ENCODE assay signal across 28 cellular contexts in the genomic region with DNA sequence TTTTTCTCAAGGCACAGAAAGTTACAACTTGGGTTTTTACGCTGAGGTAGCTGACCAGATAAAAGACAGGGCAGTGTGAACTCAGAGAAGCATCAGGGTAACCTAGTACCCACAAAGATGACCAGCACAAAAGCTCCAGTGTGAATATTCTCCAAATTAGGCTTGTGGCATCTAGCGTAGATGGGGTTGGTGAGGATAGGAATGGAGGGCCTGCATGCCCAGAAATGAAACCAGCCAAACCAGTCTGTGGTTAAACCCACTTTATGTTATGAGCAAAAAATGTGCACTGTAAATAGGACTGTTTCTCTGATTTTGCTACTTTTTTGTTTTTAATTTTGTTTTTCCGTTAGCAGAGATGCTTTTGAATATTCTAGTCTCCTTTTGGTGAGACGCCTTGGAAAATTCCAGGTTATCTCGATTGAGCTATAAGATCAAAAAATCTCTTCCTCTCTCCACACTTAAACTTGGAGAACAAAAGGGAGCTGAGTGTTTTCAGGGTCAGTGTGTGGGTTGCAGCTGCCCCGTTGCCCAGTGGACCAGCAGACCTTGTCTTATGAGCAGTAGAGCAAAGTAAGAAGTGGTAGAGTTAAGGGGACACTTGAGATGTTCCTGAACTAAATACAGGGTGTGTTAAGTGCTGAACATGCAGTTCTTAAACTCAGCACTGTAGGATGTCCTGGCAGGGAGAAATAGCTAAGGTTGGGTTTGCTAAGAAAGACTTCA.
"Had no signal": no experiment of that assay in that cellular context is flagged by ENCODE, and none has a peak within 500 bp of the region (broad histone marks: within the 10 kb centered on the region; RNA-seq: fewer than 3 reads in every experiment).

No MANE protein-coding gene starts in this region.

- H3K4me3 ChIP-seq: ascending aorta, cardiac muscle cell, K562, SJCRH30 had no signal

- H3K9me3 ChIP-seq: ascending aorta, SJCRH30 had no signal

- H3K27ac Mint-ChIP-seq: activated CD4-positive, alpha-beta T cell treated with anti-CD3 and anti-CD28 coated beads, Interleukin-2, amount 10 ng/mL, durations not matched to agents 24 days and 14 days; activated CD8-positive, alpha-beta T cell treated with anti-CD3 and anti-CD28 coated beads for 36 hours; activated naive CD8-positive, alpha-beta T cell treated with anti-CD3 and anti-CD28 coated beads for 36 hours; activated T-cell treated with anti-CD3 and anti-CD28 coated beads, Interleukin-2, amount 50 U/mL, for 72 hours; activated T-helper 17 cell treated with anti-CD3 and anti-CD28 coated beads, Interleukin-2, amount 50 U/mL, for 72 hours had no signal

- H3K36me3 Mint-ChIP-seq: activated naive CD8-positive, alpha-beta T cell treated with anti-CD3 and anti-CD28 coated beads for 36 hours had no signal

- H3K27ac ChIP-seq: ascending aorta, cardiac muscle cell, SJCRH30, SK-N-MC had no signal

- DNase-seq: activated CD4-positive, alpha-beta T cell treated with anti-CD3 and anti-CD28 coated beads, Interleukin-2, amount 10 ng/mL, durations not matched to agents 24 days and 14 days; activated CD4-positive, alpha-beta T cell treated with anti-CD3 and anti-CD28 coated beads, Interleukin-2, amount 50 U/mL, for 4 hours; activated CD8-positive, alpha-beta T cell treated with anti-CD3 and anti-CD28 coated beads for 36 hours; activated effector memory CD4-positive, alpha-beta T cell treated with anti-CD3 and anti-CD28 coated beads, Interleukin-2, amount 50 U/mL, for 16 hours; activated naive CD4-positive, alpha-beta T cell; activated naive CD4-positive, alpha-beta T cell treated with anti-CD3 and anti-CD28 coated beads, Interleukin-2, amount 50 U/mL, for 16 hours; activated naive CD8-positive, alpha-beta T cell treated with anti-CD3 and anti-CD28 coated beads for 36 hours; activated T-cell treated with anti-CD3 and anti-CD28 coated beads, Interleukin-2, amount 50 U/mL, for 1 hour; activated T-cell treated with anti-CD3 and anti-CD28 coated beads, Interleukin-2, amount 50 U/mL, for 72 hours; amygdala; NCI-H1092 treated with DMSO at 0.1 percent for 48 hours; NCI-H1417; NCI-H146; NCI-H187; NCI-H2029 treated with DMSO at 0.1 percent for 48 hours; NCI-H2107; NCI-H226; NCI-H526; NCI-H748 treated with DMSO at 0.1 percent for 48 hours; SHP77; SJCRH30; T1000 had no signal

- H3K4me3 Mint-ChIP-seq: activated CD4-positive, alpha-beta T cell treated with anti-CD3 and anti-CD28 coated beads, Interleukin-2, amount 10 ng/mL, durations not matched to agents 24 days and 14 days; activated CD8-positive, alpha-beta T cell treated with anti-CD3 and anti-CD28 coated beads for 36 hours; activated naive CD8-positive, alpha-beta T cell treated with anti-CD3 and anti-CD28 coated beads for 36 hours; activated T-cell treated with anti-CD3 and anti-CD28 coated beads, Interleukin-2, amount 50 U/mL, for 72 hours; activated T-helper 17 cell treated with anti-CD3 and anti-CD28 coated beads, Interleukin-2, amount 50 U/mL, for 72 hours had no signal

- H3K36me3 ChIP-seq: ascending aorta, cardiac muscle cell, SJCRH30 had no signal

- ATAC-seq: activated CD8-positive, alpha-beta T cell treated with anti-CD3 and anti-CD28 coated beads for 36 hours; activated T-cell treated with anti-CD3 and anti-CD28 coated beads, Interleukin-2, amount 50 U/mL, for 72 hours; activated T-helper 17 cell treated with anti-CD3 and anti-CD28 coated beads, Interleukin-2, amount 50 U/mL, for 72 hours; K562; Panc1 had no signal

- H3K27me3 Mint-ChIP-seq: activated CD4-positive, alpha-beta T cell treated with anti-CD3 and anti-CD28 coated beads, Interleukin-2, amount 10 ng/mL, durations not matched to agents 24 days and 14 days; activated CD8-positive, alpha-beta T cell treated with anti-CD3 and anti-CD28 coated beads for 36 hours; activated naive CD8-positive, alpha-beta T cell treated with anti-CD3 and anti-CD28 coated beads for 36 hours; activated T-helper 17 cell treated with anti-CD3 and anti-CD28 coated beads, Interleukin-2, amount 50 U/mL, for 72 hours had no signal

- H3K27me3 ChIP-seq: ascending aorta, cardiac muscle cell, SJCRH30 had no signal

- H3K4me1 Mint-ChIP-seq: activated CD4-positive, alpha-beta T cell treated with anti-CD3 and anti-CD28 coated beads, Interleukin-2, amount 10 ng/mL, durations not matched to agents 24 days and 14 days; activated naive CD8-positive, alpha-beta T cell treated with anti-CD3 and anti-CD28 coated beads for 36 hours; activated T-helper 17 cell treated with anti-CD3 and anti-CD28 coated beads, Interleukin-2, amount 50 U/mL, for 72 hours had no signal

- H3K4me1 ChIP-seq: ascending aorta, SJCRH30 had no signal

- H3K9me3 Mint-ChIP-seq: activated CD4-positive, alpha-beta T cell treated with anti-CD3 and anti-CD28 coated beads, Interleukin-2, amount 10 ng/mL, durations not matched to agents 24 days and 14 days; activated CD8-positive, alpha-beta T cell treated with anti-CD3 and anti-CD28 coated beads for 36 hours; activated naive CD8-positive, alpha-beta T cell treated with anti-CD3 and anti-CD28 coated beads for 36 hours; activated T-cell treated with anti-CD3 and anti-CD28 coated beads, Interleukin-2, amount 50 U/mL, for 72 hours; activated T-helper 17 cell treated with anti-CD3 and anti-CD28 coated beads, Interleukin-2, amount 50 U/mL, for 72 hours had no signal
